14 cellular contexts compared by ENCODE assay signal in genomic region chr5:133970325-133970671, GRCh38. TPM values are rescaled to one million over a fixed set of nuclear protein-coding genes. Genes with fewer than 3 reads are reported as not detected.
A peak's percentile ranks its signal among the peaks of the same experiment; 100 is the strongest.
DNase-seq lines count a peak whose midpoint lies in the region; ATAC-seq and TF ChIP-seq lines count a peak whose summit lies in the region.
"Had no signal": no experiment of that assay in that cellular context is flagged by ENCODE, and none has a peak within 500 bp of the region (broad histone marks: within the 10 kb centered on the region; RNA-seq: fewer than 3 reads in every experiment).

No MANE protein-coding gene starts in this region.

- peak overlapping the region; percentile 97 for H3K27ac Mint-ChIP-seq in activated CD4-positive, alpha-beta T cell treated with anti-CD3 and anti-CD28 coated beads, Interleukin-2, amount 10 ng/mL, durations not matched to agents 7 days and 5 days
- H3K27ac Mint-ChIP-seq in chondrocyte (ENCODE audit: unreplicated experiment) = peak overlapping the region; percentile 97

- no peak overlapping the region for H3K4me3 ChIP-seq in OCI-LY1 (ENCODE audit: low read depth, low read length, poor library complexity, severe bottlenecking)
- H3K4me3 ChIP-seq in gastrocnemius medialis = no peak overlapping the region
- H3K4me3 ChIP-seq in spleen = no peak overlapping the region
- H3K4me3 ChIP-seq in lower lobe of right lung = no peak overlapping the region

- POLR2A ChIA-PET in activated CD4-positive, alpha-beta T cell treated with anti-CD3 and anti-CD28 coated beads, Interleukin-2, amount 10 ng/mL, durations not matched to agents 7 days and 5 days (lab: Charles Lee) = no interaction called here

- no peaks in the 10 kb centered on the region for H3K27me3 Mint-ChIP-seq in activated CD4-positive, alpha-beta T cell treated with anti-CD3 and anti-CD28 coated beads, Interleukin-2, amount 10 ng/mL, durations not matched to agents 7 days and 5 days
- H3K27me3 Mint-ChIP-seq in chondrocyte (ENCODE audit: low read depth) = no peaks in the 10 kb centered on the region

- ATAC-seq in gastrocnemius medialis (no peak), lower lobe of right lung (no peak)
- ATAC-seq: Right ventricle myocardium inferior had no signal

- no peaks in the 10 kb centered on the region for H3K9me2 ChIP-seq in OCI-LY1 (ENCODE audit: low read depth, low read length)

- H3K36me3 ChIP-seq in OCI-LY1 (ENCODE audit: insufficient read depth, low read length) (peaks cover 32% of the 10 kb centered on the region), gastrocnemius medialis (peaks cover 2 to 42% of the 10 kb centered on the region in 2 donors), spleen (peaks cover 0 to 46% (median 32%) of the 10 kb centered on the region in 6 donors), lower lobe of right lung (peaks cover 46% of the 10 kb centered on the region)

- no peak for DNase-seq in activated CD4-positive, alpha-beta T cell treated with anti-CD3 and anti-CD28 coated beads, Interleukin-2, amount 10 ng/mL, durations not matched to agents 7 days and 5 days
- DNase-seq in activated CD4-positive, alpha-beta T cell treated with anti-CD3 and anti-CD28 coated beads for 4 hours = no peak
- no peak for DNase-seq in chondrocyte (ENCODE audit: low spot score)
- DNase-seq in gastrocnemius medialis = no peak
- DNase-seq in spleen = no peak
- DNase-seq in NCI-H446 (lab: John Stamatoyannopoulos, UW) = no peak
- DNase-seq in lower lobe of right lung = no peak
- DNase-seq: activated CD4-positive, CD25-positive, alpha-beta regulatory T cell; cortex of kidney; H7; NCI-H1105 treated with DMSO at 0.1 percent for 48 hours had no signal

- H4K20me1 ChIP-seq in OCI-LY1 (ENCODE audit: insufficient read depth, low read length) = no peaks in the 10 kb centered on the region

- peaks cover 4% of the 10 kb centered on the region; the same call in 1 of the 2 replicates for H3K79me2 ChIP-seq in OCI-LY1 (ENCODE audit: insufficient read depth, low read length)

- no peak for TF ChIP-seq CTCF in OCI-LY1 (IDR thresholded peaks at IDR 0.05; ENCODE audit: low read length)
- TF ChIP-seq CTCF in chondrocyte (IDR thresholded peaks at IDR 0.05) = no peak
- TF ChIP-seq CTCF in gastrocnemius medialis (IDR thresholded peaks at IDR 0.05 in 4 of 5, conservative IDR thresholded peaks at IDR 0.05 in 1 of 5) = no peak
- no peak for TF ChIP-seq CTCF in spleen (IDR thresholded peaks at IDR 0.05 in 8 of 11, conservative IDR thresholded peaks at IDR 0.05 in 3 of 11)
- TF ChIP-seq CTCF in lower lobe of right lung (IDR thresholded peaks at IDR 0.05) = no peak

- H3K9me3 Mint-ChIP-seq in activated CD4-positive, alpha-beta T cell treated with anti-CD3 and anti-CD28 coated beads, Interleukin-2, amount 10 ng/mL, durations not matched to agents 7 days and 5 days = no peaks in the 10 kb centered on the region
- no peaks in the 10 kb centered on the region for H3K9me3 Mint-ChIP-seq in chondrocyte (ENCODE audit: low read depth)

- H3K9me3 ChIP-seq in OCI-LY1 (ENCODE audit: low read length) (no peaks in the 10 kb centered on the region), gastrocnemius medialis (no peaks in the 10 kb centered on the region), spleen (no peaks in the 10 kb centered on the region), lower lobe of right lung (no peaks in the 10 kb centered on the region)
- H3K9me3 ChIP-seq: tibial nerve had no signal

- H3K9ac ChIP-seq in OCI-LY1 (ENCODE audit: low read length) = no peak overlapping the region

- H3K27ac ChIP-seq in OCI-LY1 (ENCODE audit: low read depth, low read length, poor library complexity, severe bottlenecking) (peak overlapping the region; percentile 8), gastrocnemius medialis (peak overlapping the region; percentile 1 to 95 (median 92)), spleen (peak overlapping the region in 4 of 8 donors; percentile 27 to 94 (median 94)), lower lobe of right lung (no peak overlapping the region)

- intact Hi-C loops in gastrocnemius medialis (cut with DNase I; ENCODE audit: low total_unique reads) (no loop called here), spleen (cut with DNase I; ENCODE audit: low total_unique reads) (no loop called here), lower lobe of right lung (cut with DNase I) (no loop called here)

- in situ Hi-C loops in gastrocnemius medialis (cut with MboI; ENCODE audit: low sequenced_read_pairs in 4 of 4) = no loop called here

- TF ChIP-seq POLR2A in gastrocnemius medialis (IDR thresholded peaks at IDR 0.05) = no peak
- TF ChIP-seq POLR2A in spleen (IDR thresholded peaks at IDR 0.05) = no peak

- H3K27me3 ChIP-seq in OCI-LY1 (ENCODE audit: insufficient read depth, low read length) = no peaks in the 10 kb centered on the region
- no peaks in the 10 kb centered on the region for H3K27me3 ChIP-seq in gastrocnemius medialis
- no peaks in the 10 kb centered on the region for H3K27me3 ChIP-seq in spleen (replicated peaks in 1 of 7)
- H3K27me3 ChIP-seq in lower lobe of right lung (ENCODE audit: low read depth) = no peaks in the 10 kb centered on the region
- H3K27me3 ChIP-seq: tibial nerve had no signal

- H3K36me3 Mint-ChIP-seq in activated CD4-positive, alpha-beta T cell treated with anti-CD3 and anti-CD28 coated beads, Interleukin-2, amount 10 ng/mL, durations not matched to agents 7 days and 5 days (ENCODE audit: low read depth) = peaks cover 22% of the 10 kb centered on the region
- peaks cover 9% of the 10 kb centered on the region for H3K36me3 Mint-ChIP-seq in chondrocyte (ENCODE audit: low read depth)

- peaks cover 31% of the 10 kb centered on the region for H3K4me1 Mint-ChIP-seq in activated CD4-positive, alpha-beta T cell treated with anti-CD3 and anti-CD28 coated beads, Interleukin-2, amount 10 ng/mL, durations not matched to agents 7 days and 5 days
- H3K4me1 Mint-ChIP-seq in chondrocyte (ENCODE audit: low read depth) = peaks cover 30% of the 10 kb centered on the region

- H3K4me1 ChIP-seq in OCI-LY1 (ENCODE audit: insufficient read depth, low read length, severe bottlenecking) (peaks cover 28% of the 10 kb centered on the region), gastrocnemius medialis (peaks cover 18 to 23% of the 10 kb centered on the region in 2 donors), spleen (peaks cover 13 to 49% (median 32%) of the 10 kb centered on the region in 6 donors), lower lobe of right lung (peaks cover 31% of the 10 kb centered on the region)

- no peak overlapping the region for H2AFZ ChIP-seq in OCI-LY1 (ENCODE audit: low read length)

- 67 to 94% (median 89%) methylated on average over 1 of the region's 1 CpG for WGBS in spleen, 5 donors

- peak overlapping the region; percentile 94 for H3K4me3 Mint-ChIP-seq in activated CD4-positive, alpha-beta T cell treated with anti-CD3 and anti-CD28 coated beads, Interleukin-2, amount 10 ng/mL, durations not matched to agents 7 days and 5 days
- H3K4me3 Mint-ChIP-seq in chondrocyte (ENCODE audit: unreplicated experiment) = no peak overlapping the region

- H3F3A ChIP-seq in OCI-LY1 (ENCODE audit: insufficient read depth, low read length) = no peaks in the 10 kb centered on the region; the same call in 1 of the 2 replicates

- 0 out of 2 replicates have a peak overlapping the region, but pooled peaks have one; percentile 72 for H3K4me2 ChIP-seq in OCI-LY1 (ENCODE audit: low read length)

- CTCF ChIA-PET in activated CD4-positive, alpha-beta T cell treated with anti-CD3 and anti-CD28 coated beads, Interleukin-2, amount 10 ng/mL, durations not matched to agents 7 days and 5 days (lab: Charles Lee) = interaction anchor here (0.5 to 2.8 kb wide), 3 partner anchors 9 to 920 kb away, joined by 3 to 19 read pairs (median 3); no protein-coding TSS in a partner anchor

RNA-seq across cellular contexts. Expression of gene C5orf15, which starts 1.9 kb away (rescaled TPM):
- 10 to 100 TPM; 21.9 to 32.7 TPM for total RNA-seq in activated CD4-positive, alpha-beta T cell treated with anti-CD3 and anti-CD28 coated beads, Interleukin-2, amount 10 ng/mL, durations not matched to agents 7 days and 5 days
- 41.7 to 63.7 TPM (median 44.4 TPM) in 3 replicates for total RNA-seq in chondrocyte
- total RNA-seq in gastrocnemius medialis = 10 to 100 TPM; 18.7 to 30.3 (median 24.4) TPM
- total RNA-seq in spleen = 10 to 100 TPM; 25.4 to 49.6 (median 28.6) TPM
- polyA plus RNA-seq in spleen = 10 to 100 TPM; 28.1 to 28.8 (median 28.4) TPM
- total RNA-seq in lower lobe of right lung = 31.1 TPM

RNA-seq across cellular contexts. Expression of gene VDAC1, which starts 34.5 kb away (rescaled TPM):
- 100 to 1,000 TPM; 184 to 208 TPM for total RNA-seq in activated CD4-positive, alpha-beta T cell treated with anti-CD3 and anti-CD28 coated beads, Interleukin-2, amount 10 ng/mL, durations not matched to agents 7 days and 5 days
- 138 to 173 TPM (median 143 TPM) in 3 replicates for total RNA-seq in chondrocyte
- 100 to 1,000 TPM; 412 to 611 (median 495) TPM for total RNA-seq in gastrocnemius medialis
- total RNA-seq in spleen = 100 to 1,000 TPM in 1 of 7 donors, 10 to 100 TPM in 6; 69.2 to 100 (median 86.4) TPM
- 10 to 100 TPM; 53.3 to 84.0 (median 76.2) TPM for polyA plus RNA-seq in spleen
- 125 TPM for total RNA-seq in lower lobe of right lung
